Comparison of ENCODE assay signal across 1 cellular context in the genomic region with DNA sequence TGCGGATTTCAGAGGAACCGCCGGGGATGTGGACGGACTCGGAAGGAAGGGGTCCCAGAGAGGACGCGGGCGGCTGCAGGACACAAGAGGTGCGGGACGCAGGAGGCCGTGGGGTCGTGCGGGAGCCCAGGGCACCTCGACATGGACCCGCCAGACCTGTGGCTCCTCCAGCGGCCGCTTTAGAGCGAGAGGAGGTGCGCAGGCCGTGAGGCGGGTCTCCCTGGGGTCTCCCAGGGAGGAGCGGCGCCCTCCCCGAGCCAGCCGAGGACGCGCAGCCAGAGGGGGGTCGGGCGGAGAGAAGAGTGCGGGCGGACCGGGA.
TF ChIP-seq lines count a peak whose summit lies in the region.

No MANE protein-coding gene starts in this region.

TF ChIP-seq in HepG2, 621 proteins besides CTCF, POLR2A, EP300 and RAD21 (continued from another document):
- TF ChIP-seq, protein P1, sequence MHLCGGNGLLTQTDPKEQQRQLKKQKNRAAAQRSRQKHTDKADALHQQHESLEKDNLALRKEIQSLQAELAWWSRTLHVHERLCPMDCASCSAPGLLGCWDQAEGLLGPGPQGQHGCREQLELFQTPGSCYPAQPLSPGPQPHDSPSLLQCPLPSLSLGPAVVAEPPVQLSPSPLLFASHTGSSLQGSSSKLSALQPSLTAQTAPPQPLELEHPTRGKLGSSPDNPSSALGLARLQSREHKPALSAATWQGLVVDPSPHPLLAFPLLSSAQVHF (CRISPR knock-in tag; IDR thresholded peaks at IDR 0.05): no peak; the same call in 1 of the 2 replicates
- TF ChIP-seq ZNF160 (CRISPR knock-in tag; IDR thresholded peaks at IDR 0.05) (no peak), ZNF10 (CRISPR knock-in tag; IDR thresholded peaks at IDR 0.05; ENCODE audit: borderline replicate concordance, low read depth) (no peak), TGIF2 (CRISPR knock-in tag; IDR thresholded peaks at IDR 0.05) (peak; percentile 10; the same call in 1 of the 2 replicates), ZNF607 (CRISPR knock-in tag; IDR thresholded peaks at IDR 0.05; ENCODE audit: borderline replicate concordance) (0 out of 2 replicates have a peak, but pooled peaks have one; percentile 46), KLF16 (CRISPR knock-in tag; IDR thresholded peaks at IDR 0.05) (0 out of 4 replicates have a peak, but pooled peaks of 1 of the 2 experiments have one; percentile 25), CCDC6 (CRISPR knock-in tag; IDR thresholded peaks at IDR 0.05) (peak; percentile 7; the same call in 1 of the 2 replicates), ZNF615 (CRISPR knock-in tag; IDR thresholded peaks at IDR 0.05; ENCODE audit: borderline replicate concordance) (0 out of 2 replicates have a peak, but pooled peaks have one; percentile 66), NR2C2 (CRISPR knock-in tag; IDR thresholded peaks at IDR 0.05; ENCODE audit: borderline replicate concordance) (no peak), GLI4 (CRISPR knock-in tag; IDR thresholded peaks at IDR 0.05; ENCODE audit: borderline replicate concordance) (peak; percentile 87; the same call in 1 of the 2 replicates), SSRP1 (CRISPR knock-in tag; IDR thresholded peaks at IDR 0.05) (0 out of 2 replicates have a peak, but pooled peaks have one; percentile 32), ZNF136 (CRISPR knock-in tag; IDR thresholded peaks at IDR 0.05; ENCODE audit: low read depth) (0 out of 2 replicates have a peak, but pooled peaks have one; percentile 6)
- TF ChIP-seq, protein P2, sequence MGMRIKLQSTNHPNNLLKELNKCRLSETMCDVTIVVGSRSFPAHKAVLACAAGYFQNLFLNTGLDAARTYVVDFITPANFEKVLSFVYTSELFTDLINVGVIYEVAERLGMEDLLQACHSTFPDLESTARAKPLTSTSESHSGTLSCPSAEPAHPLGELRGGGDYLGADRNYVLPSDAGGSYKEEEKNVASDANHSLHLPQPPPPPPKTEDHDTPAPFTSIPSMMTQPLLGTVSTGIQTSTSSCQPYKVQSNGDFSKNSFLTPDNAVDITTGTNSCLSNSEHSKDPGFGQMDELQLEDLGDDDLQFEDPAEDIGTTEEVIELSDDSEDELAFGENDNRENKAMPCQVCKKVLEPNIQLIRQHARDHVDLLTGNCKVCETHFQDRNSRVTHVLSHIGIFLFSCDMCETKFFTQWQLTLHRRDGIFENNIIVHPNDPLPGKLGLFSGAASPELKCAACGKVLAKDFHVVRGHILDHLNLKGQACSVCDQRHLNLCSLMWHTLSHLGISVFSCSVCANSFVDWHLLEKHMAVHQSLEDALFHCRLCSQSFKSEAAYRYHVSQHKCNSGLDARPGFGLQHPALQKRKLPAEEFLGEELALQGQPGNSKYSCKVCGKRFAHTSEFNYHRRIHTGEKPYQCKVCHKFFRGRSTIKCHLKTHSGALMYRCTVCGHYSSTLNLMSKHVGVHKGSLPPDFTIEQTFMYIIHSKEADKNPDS (CRISPR knock-in tag; IDR thresholded peaks at IDR 0.05): 0 out of 2 replicates have a peak, but pooled peaks have one; percentile 20
- TF ChIP-seq, protein P3, sequence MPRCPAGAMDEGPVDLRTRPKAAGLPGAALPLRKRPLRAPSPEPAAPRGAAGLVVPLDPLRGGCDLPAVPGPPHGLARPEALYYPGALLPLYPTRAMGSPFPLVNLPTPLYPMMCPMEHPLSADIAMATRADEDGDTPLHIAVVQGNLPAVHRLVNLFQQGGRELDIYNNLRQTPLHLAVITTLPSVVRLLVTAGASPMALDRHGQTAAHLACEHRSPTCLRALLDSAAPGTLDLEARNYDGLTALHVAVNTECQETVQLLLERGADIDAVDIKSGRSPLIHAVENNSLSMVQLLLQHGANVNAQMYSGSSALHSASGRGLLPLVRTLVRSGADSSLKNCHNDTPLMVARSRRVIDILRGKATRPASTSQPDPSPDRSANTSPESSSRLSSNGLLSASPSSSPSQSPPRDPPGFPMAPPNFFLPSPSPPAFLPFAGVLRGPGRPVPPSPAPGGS (CRISPR knock-in tag; IDR thresholded peaks at IDR 0.05): peak; percentile 61; the same call in 1 of the 2 replicates
- TF ChIP-seq, protein P4, sequence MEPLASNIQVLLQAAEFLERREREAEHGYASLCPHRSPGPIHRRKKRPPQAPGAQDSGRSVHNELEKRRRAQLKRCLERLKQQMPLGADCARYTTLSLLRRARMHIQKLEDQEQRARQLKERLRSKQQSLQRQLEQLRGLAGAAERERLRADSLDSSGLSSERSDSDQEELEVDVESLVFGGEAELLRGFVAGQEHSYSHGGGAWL (CRISPR knock-in tag; IDR thresholded peaks at IDR 0.05): 0 out of 2 replicates have a peak, but pooled peaks have one; percentile 6
- TF ChIP-seq, protein P5, sequence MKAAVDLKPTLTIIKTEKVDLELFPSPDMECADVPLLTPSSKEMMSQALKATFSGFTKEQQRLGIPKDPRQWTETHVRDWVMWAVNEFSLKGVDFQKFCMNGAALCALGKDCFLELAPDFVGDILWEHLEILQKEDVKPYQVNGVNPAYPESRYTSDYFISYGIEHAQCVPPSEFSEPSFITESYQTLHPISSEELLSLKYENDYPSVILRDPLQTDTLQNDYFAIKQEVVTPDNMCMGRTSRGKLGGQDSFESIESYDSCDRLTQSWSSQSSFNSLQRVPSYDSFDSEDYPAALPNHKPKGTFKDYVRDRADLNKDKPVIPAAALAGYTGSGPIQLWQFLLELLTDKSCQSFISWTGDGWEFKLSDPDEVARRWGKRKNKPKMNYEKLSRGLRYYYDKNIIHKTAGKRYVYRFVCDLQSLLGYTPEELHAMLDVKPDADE (CRISPR knock-in tag; IDR thresholded peaks at IDR 0.05): peak; percentile 61; the same call in 1 of the 2 replicates
- TF ChIP-seq, protein P6, sequence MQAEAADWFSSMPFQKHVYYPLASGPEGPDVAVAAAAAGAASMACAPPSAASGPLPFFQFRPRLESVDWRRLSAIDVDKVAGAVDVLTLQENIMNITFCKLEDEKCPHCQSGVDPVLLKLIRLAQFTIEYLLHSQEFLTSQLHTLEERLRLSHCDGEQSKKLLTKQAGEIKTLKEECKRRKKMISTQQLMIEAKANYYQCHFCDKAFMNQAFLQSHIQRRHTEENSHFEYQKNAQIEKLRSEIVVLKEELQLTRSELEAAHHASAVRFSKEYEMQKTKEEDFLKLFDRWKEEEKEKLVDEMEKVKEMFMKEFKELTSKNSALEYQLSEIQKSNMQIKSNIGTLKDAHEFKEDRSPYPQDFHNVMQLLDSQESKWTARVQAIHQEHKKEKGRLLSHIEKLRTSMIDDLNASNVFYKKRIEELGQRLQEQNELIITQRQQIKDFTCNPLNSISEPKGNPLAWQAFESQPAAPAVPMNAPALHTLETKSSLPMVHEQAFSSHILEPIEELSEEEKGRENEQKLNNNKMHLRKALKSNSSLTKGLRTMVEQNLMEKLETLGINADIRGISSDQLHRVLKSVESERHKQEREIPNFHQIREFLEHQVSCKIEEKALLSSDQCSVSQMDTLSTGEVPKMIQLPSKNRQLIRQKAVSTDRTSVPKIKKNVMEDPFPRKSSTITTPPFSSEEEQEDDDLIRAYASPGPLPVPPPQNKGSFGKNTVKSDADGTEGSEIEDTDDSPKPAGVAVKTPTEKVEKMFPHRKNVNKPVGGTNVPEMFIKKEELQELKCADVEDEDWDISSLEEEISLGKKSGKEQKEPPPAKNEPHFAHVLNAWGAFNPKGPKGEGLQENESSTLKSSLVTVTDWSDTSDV (CRISPR knock-in tag; IDR thresholded peaks at IDR 0.05): no peak
- TF ChIP-seq, protein P7, sequence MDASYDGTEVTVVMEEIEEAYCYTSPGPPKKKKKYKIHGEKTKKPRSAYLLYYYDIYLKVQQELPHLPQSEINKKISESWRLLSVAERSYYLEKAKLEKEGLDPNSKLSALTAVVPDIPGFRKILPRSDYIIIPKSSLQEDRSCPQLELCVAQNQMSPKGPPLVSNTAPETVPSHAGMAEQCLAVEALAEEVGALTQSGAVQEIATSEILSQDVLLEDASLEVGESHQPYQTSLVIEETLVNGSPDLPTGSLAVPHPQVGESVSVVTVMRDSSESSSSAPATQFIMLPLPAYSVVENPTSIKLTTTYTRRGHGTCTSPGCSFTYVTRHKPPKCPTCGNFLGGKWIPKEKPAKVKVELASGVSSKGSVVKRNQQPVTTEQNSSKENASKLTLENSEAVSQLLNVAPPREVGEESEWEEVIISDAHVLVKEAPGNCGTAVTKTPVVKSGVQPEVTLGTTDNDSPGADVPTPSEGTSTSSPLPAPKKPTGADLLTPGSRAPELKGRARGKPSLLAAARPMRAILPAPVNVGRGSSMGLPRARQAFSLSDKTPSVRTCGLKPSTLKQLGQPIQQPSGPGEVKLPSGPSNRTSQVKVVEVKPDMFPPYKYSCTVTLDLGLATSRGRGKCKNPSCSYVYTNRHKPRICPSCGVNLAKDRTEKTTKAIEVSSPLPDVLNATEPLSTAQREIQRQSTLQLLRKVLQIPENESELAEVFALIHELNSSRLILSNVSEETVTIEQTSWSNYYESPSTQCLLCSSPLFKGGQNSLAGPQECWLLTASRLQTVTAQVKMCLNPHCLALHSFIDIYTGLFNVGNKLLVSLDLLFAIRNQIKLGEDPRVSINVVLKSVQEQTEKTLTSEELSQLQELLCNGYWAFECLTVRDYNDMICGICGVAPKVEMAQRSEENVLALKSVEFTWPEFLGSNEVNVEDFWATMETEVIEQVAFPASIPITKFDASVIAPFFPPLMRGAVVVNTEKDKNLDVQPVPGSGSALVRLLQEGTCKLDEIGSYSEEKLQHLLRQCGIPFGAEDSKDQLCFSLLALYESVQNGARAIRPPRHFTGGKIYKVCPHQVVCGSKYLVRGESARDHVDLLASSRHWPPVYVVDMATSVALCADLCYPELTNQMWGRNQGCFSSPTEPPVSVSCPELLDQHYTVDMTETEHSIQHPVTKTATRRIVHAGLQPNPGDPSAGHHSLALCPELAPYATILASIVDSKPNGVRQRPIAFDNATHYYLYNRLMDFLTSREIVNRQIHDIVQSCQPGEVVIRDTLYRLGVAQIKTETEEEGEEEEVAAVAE (CRISPR knock-in tag; IDR thresholded peaks at IDR 0.05; ENCODE audit: borderline replicate concordance): no peak
